Comparison of ENCODE assay signal across 19 cellular contexts in the genomic region with DNA sequence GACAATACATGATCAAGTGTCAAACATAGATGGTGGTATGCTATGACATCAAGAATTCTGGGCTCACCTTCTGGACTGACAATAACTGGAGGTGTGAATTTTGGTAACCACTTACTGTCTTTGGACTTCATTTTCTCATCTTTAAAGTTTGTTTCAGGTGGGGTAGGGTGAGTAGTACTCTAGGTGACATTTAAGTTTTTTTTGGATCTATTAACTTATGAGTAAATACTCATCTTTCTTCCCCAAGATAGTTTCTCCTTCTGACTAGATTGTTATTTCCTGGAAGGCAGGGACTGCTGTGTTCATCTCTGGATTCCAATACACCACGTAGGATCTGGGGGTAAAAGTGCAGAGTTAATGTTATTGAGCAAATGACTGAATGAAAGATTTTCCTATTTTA. TPM values are rescaled to one million over a fixed set of nuclear protein-coding genes. Genes with fewer than 3 reads are reported as not detected.
A peak's percentile ranks its signal among the peaks of the same experiment; 100 is the strongest.
DNase-seq lines count a peak whose midpoint lies in the region; ATAC-seq lines count a peak whose summit lies in the region.
"Had no signal": no experiment of that assay in that cellular context is flagged by ENCODE, and none has a peak within 500 bp of the region (broad histone marks: within the 10 kb centered on the region; RNA-seq: fewer than 3 reads in every experiment).

No MANE protein-coding gene starts in this region.

- no peak overlapping the region for H3K27ac Mint-ChIP-seq in activated T-cell treated with anti-CD3 and anti-CD28 coated beads, Interleukin-2, amount 50 U/mL, for 72 hours
- H3K27ac Mint-ChIP-seq in activated T-cell treated with anti-CD3 and anti-CD28 coated beads, Interleukin-2, amount 50 U/mL, for 24 hours = no peak overlapping the region
- H3K27ac Mint-ChIP-seq in CD4-positive, CD25-positive, alpha-beta regulatory T cell = no peak overlapping the region
- H3K27ac Mint-ChIP-seq in stimulated activated effector memory CD8-positive, alpha-beta T cell treated with anti-CD3 and anti-CD28 coated beads, Interleukin-12 subunit alpha, Interleukin-12 subunit beta, amount 100 ng/mL, for 72 hours = no peak overlapping the region
- H3K27ac Mint-ChIP-seq: CD14-positive monocyte; CD8-positive, alpha-beta memory T cell had no signal

- H3K4me3 ChIP-seq in CD4-positive, CD25-positive, alpha-beta regulatory T cell (ENCODE audit: low read depth, low read length) = peak overlapping the region; percentile 72
- H3K4me3 ChIP-seq: GM23248 had no signal

- peaks cover 2 to 4% of the 10 kb centered on the region in 2 donors for H3K36me3 Mint-ChIP-seq in activated T-cell treated with anti-CD3 and anti-CD28 coated beads, Interleukin-2, amount 50 U/mL, for 72 hours (ENCODE audit: insufficient read depth in 2 of 2)
- no peaks in the 10 kb centered on the region for H3K36me3 Mint-ChIP-seq in activated T-cell treated with anti-CD3 and anti-CD28 coated beads, Interleukin-2, amount 50 U/mL, for 24 hours (ENCODE audit: low read depth)
- no peaks in the 10 kb centered on the region for H3K36me3 Mint-ChIP-seq in CD4-positive, CD25-positive, alpha-beta regulatory T cell
- H3K36me3 Mint-ChIP-seq in stimulated activated effector memory CD8-positive, alpha-beta T cell treated with anti-CD3 and anti-CD28 coated beads, Interleukin-12 subunit alpha, Interleukin-12 subunit beta, amount 100 ng/mL, for 72 hours = peaks cover 3% of the 10 kb centered on the region
- H3K36me3 Mint-ChIP-seq: CD14-positive monocyte had no signal

- peak overlapping the region; percentile 77 for H3K27ac ChIP-seq in CD4-positive, CD25-positive, alpha-beta regulatory T cell (ENCODE audit: insufficient read depth, low read length, poor library complexity, severe bottlenecking)
- H3K27ac ChIP-seq: 22Rv1, GM23248, HL-60 had no signal

- H3K36me3 ChIP-seq in CD4-positive, CD25-positive, alpha-beta regulatory T cell (ENCODE audit: control insufficient read depth, insufficient read depth, low read length) = no peaks in the 10 kb centered on the region

- H3K27me3 Mint-ChIP-seq in activated T-cell treated with anti-CD3 and anti-CD28 coated beads, Interleukin-2, amount 50 U/mL, for 72 hours (ENCODE audit: low read depth) = no peaks in the 10 kb centered on the region
- H3K27me3 Mint-ChIP-seq in activated T-cell treated with anti-CD3 and anti-CD28 coated beads, Interleukin-2, amount 50 U/mL, for 24 hours = no peaks in the 10 kb centered on the region
- H3K27me3 Mint-ChIP-seq in CD4-positive, CD25-positive, alpha-beta regulatory T cell = no peaks in the 10 kb centered on the region
- H3K27me3 Mint-ChIP-seq: CD8-positive, alpha-beta memory T cell had no signal

- peaks cover 13% of the 10 kb centered on the region for H3K4me1 Mint-ChIP-seq in activated T-cell treated with anti-CD3 and anti-CD28 coated beads, Interleukin-2, amount 50 U/mL, for 72 hours (ENCODE audit: low read depth)
- H3K4me1 Mint-ChIP-seq in activated T-cell treated with anti-CD3 and anti-CD28 coated beads, Interleukin-2, amount 50 U/mL, for 24 hours (ENCODE audit: low read depth) = peaks cover 35% of the 10 kb centered on the region
- peaks cover 8 to 31% (median 29%) of the 10 kb centered on the region in 4 donors for H3K4me1 Mint-ChIP-seq in CD4-positive, CD25-positive, alpha-beta regulatory T cell
- H3K4me1 Mint-ChIP-seq in stimulated activated effector memory CD8-positive, alpha-beta T cell treated with anti-CD3 and anti-CD28 coated beads, Interleukin-12 subunit alpha, Interleukin-12 subunit beta, amount 100 ng/mL, for 72 hours = peaks cover 21% of the 10 kb centered on the region

- ATAC-seq in activated CD4-positive, CD25-positive, alpha-beta regulatory T cell treated with anti-CD3 and anti-CD28 coated beads, Interleukin-2, amount 50 U/mL, for 24 hours = peak; percentile 25
- ATAC-seq in activated T-cell treated with anti-CD3 and anti-CD28 coated beads, Interleukin-2, amount 50 U/mL, for 72 hours (replicated peaks in 1 of 2) = peak; percentile 33 to 37
- no peak for ATAC-seq in CD4-positive, CD25-positive, alpha-beta regulatory T cell (ENCODE audit: low read depth in 2 of 2)
- peak; percentile 75 for ATAC-seq in stimulated activated effector memory CD8-positive, alpha-beta T cell treated with anti-CD3 and anti-CD28 coated beads, Interleukin-12 subunit alpha, Interleukin-12 subunit beta, amount 100 ng/mL, for 72 hours
- ATAC-seq in GM21390 (IDR thresholded peaks at IDR 0.05; ENCODE audit: unreplicated experiment) (no peak), HG03565 (IDR thresholded peaks at IDR 0.05; ENCODE audit: unreplicated experiment) (no peak)
- ATAC-seq: HCT116 had no signal

- H3K9me3 Mint-ChIP-seq in activated T-cell treated with anti-CD3 and anti-CD28 coated beads, Interleukin-2, amount 50 U/mL, for 72 hours = peaks cover 0 to 2% of the 10 kb centered on the region in 2 donors
- peaks cover 6% of the 10 kb centered on the region for H3K9me3 Mint-ChIP-seq in activated T-cell treated with anti-CD3 and anti-CD28 coated beads, Interleukin-2, amount 50 U/mL, for 24 hours
- H3K9me3 Mint-ChIP-seq in CD4-positive, CD25-positive, alpha-beta regulatory T cell = no peaks in the 10 kb centered on the region
- no peaks in the 10 kb centered on the region for H3K9me3 Mint-ChIP-seq in stimulated activated effector memory CD8-positive, alpha-beta T cell treated with anti-CD3 and anti-CD28 coated beads, Interleukin-12 subunit alpha, Interleukin-12 subunit beta, amount 100 ng/mL, for 72 hours
- H3K9me3 Mint-ChIP-seq: CD8-positive, alpha-beta memory T cell had no signal

- H3K4me3 Mint-ChIP-seq in activated T-cell treated with anti-CD3 and anti-CD28 coated beads, Interleukin-2, amount 50 U/mL, for 72 hours = no peak overlapping the region
- no peak overlapping the region for H3K4me3 Mint-ChIP-seq in activated T-cell treated with anti-CD3 and anti-CD28 coated beads, Interleukin-2, amount 50 U/mL, for 24 hours
- no peak overlapping the region for H3K4me3 Mint-ChIP-seq in CD4-positive, CD25-positive, alpha-beta regulatory T cell
- no peak overlapping the region for H3K4me3 Mint-ChIP-seq in stimulated activated effector memory CD8-positive, alpha-beta T cell treated with anti-CD3 and anti-CD28 coated beads, Interleukin-12 subunit alpha, Interleukin-12 subunit beta, amount 100 ng/mL, for 72 hours
- H3K4me3 Mint-ChIP-seq: CD14-positive monocyte; CD8-positive, alpha-beta memory T cell had no signal

- no peaks in the 10 kb centered on the region for H3K27me3 ChIP-seq in CD4-positive, CD25-positive, alpha-beta regulatory T cell (ENCODE audit: control insufficient read depth, insufficient read depth, low read length)

- H3K4me1 ChIP-seq in CD4-positive, CD25-positive, alpha-beta regulatory T cell (ENCODE audit: control insufficient read depth, insufficient read depth, low read length, poor library complexity, severe bottlenecking) = peaks cover 45% of the 10 kb centered on the region

- no peaks in the 10 kb centered on the region for H3K9me3 ChIP-seq in CD4-positive, CD25-positive, alpha-beta regulatory T cell (ENCODE audit: control insufficient read depth in 2 of 2, low read length in 2 of 2)
- H3K9me3 ChIP-seq: Caco-2 had no signal

- no peak for DNase-seq in activated CD4-positive, CD25-positive, alpha-beta regulatory T cell treated with anti-CD3 and anti-CD28 coated beads, Interleukin-2, amount 50 U/mL, for 72 hours
- DNase-seq in activated T-cell treated with anti-CD3 and anti-CD28 coated beads, Interleukin-2, amount 50 U/mL, for 72 hours = no peak
- DNase-seq in activated T-cell treated with anti-CD3 and anti-CD28 coated beads, Interleukin-2, amount 50 U/mL, for 24 hours = no peak
- DNase-seq in CD4-positive, CD25-positive, alpha-beta regulatory T cell = no peak
- DNase-seq in stimulated activated effector memory CD8-positive, alpha-beta T cell treated with anti-CD3 and anti-CD28 coated beads, Interleukin-12 subunit alpha, Interleukin-12 subunit beta, amount 100 ng/mL, for 72 hours (ENCODE audit: low spot score in 2 of 2) = no peak
- DNase-seq: Caco-2; CD8-positive, alpha-beta memory T cell; DND-41; GDM1; GM23248 had no signal

RNA-seq across cellular contexts. Expression of gene ICOS, which starts 55.9 kb away (rescaled TPM):
- 100 to 1,000 TPM; 145 to 196 TPM for total RNA-seq in activated T-cell treated with anti-CD3 and anti-CD28 coated beads, Interleukin-2, amount 50 U/mL, for 72 hours
- 195 TPM for total RNA-seq in CD4-positive, CD25-positive, alpha-beta regulatory T cell
- 10 to 100 TPM; 33.0 to 45.2 (median 38.2) TPM for polyA plus RNA-seq in CD4-positive, CD25-positive, alpha-beta regulatory T cell
- total RNA-seq: A673, Caco-2, GM23248 had no signal
- polyA plus RNA-seq: BJ, GM23248 had no signal

Comparison
In these comparisons a context has a peak if more than half of its experiments do, and no peak if none do; other contexts are left out.
1. ATAC-seq: peak in activated CD4-positive, CD25-positive, alpha-beta regulatory T cell treated with anti-CD3 and anti-CD28 coated beads, Interleukin-2, amount 50 U/mL, for 24 hours (2 of 2), activated T-cell treated with anti-CD3 and anti-CD28 coated beads, Interleukin-2, amount 50 U/mL, for 72 hours (2 of 2) and stimulated activated effector memory CD8-positive, alpha-beta T cell treated with anti-CD3 and anti-CD28 coated beads, Interleukin-12 subunit alpha, Interleukin-12 subunit beta, amount 100 ng/mL, for 72 hours (single experiment); none in CD4-positive, CD25-positive, alpha-beta regulatory T cell (0 of 2), GM21390 (single experiment) and HG03565 (single experiment).